Comparison of ENCODE assay signal across 17 cellular contexts in the genomic region with DNA sequence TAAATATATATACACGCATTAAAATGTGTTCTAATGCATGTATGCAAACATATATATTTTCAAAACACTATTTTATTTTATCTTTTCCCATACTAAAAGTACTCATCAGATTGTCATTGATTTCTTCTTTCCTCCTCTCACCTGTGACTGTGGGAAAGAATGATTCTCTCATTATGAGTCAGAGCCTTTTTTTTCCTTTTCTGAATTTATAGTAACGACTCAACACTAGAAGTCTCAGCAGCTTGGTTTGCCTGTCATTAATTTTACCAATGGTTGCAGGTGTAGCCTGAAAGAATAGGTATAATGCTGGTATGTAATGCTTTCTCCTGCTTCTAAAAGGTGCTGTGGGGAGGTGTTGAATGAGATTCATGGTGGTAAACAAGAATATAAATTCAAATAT.
DNase-seq lines count a peak whose midpoint lies in the region; ATAC-seq and TF ChIP-seq lines count a peak whose summit lies in the region.
"Had no signal": no experiment of that assay in that cellular context is flagged by ENCODE, and none has a peak within 500 bp of the region (broad histone marks: within the 10 kb centered on the region; RNA-seq: fewer than 3 reads in every experiment).

No MANE protein-coding gene starts in this region.

- no peaks in the 10 kb centered on the region for H3K9me3 Mint-ChIP-seq in central memory CD8-positive, alpha-beta T cell

- H3K27ac Mint-ChIP-seq in central memory CD8-positive, alpha-beta T cell (ENCODE audit: low read depth): peak overlapping the region; percentile 36

- DNase-seq in GM06990 (ENCODE audit: extremely low read depth, insufficient read length): peak; percentile 3
- no peak for DNase-seq in central memory CD8-positive, alpha-beta T cell (ENCODE audit: low spot score in 2 of 2)
- DNase-seq in tibial artery: no peak
- DNase-seq in NCI-H510A (lab: John Stamatoyannopoulos, UW): no peak
- DNase-seq in stimulated activated CD4-positive, alpha-beta T cell treated with anti-CD3 and anti-CD28 coated beads, Interleukin-4, amount 100 ng/mL, for 24 hours: no peak
- DNase-seq: effector memory CD4-positive, alpha-beta T cell; glutamatergic neuron; naive thymus-derived CD4-positive, alpha-beta T cell; NCI-H146; NCI-H82; SHP77 had no signal

- ATAC-seq in GM19372 (IDR thresholded peaks at IDR 0.05; ENCODE audit: low read depth, unreplicated experiment) (peak; percentile 59), HG03039 (IDR thresholded peaks at IDR 0.05; ENCODE audit: unreplicated experiment) (peak; percentile 46), HG03108 (IDR thresholded peaks at IDR 0.05; ENCODE audit: unreplicated experiment) (no peak)
- no peak for ATAC-seq in central memory CD8-positive, alpha-beta T cell (replicated peaks; ENCODE audit: extremely low read depth, poor library complexity, severe bottlenecking)
- ATAC-seq: left lobe of liver; naive thymus-derived CD4-positive, alpha-beta T cell had no signal

- H3K27me3 ChIP-seq in GM06990 (replicated peaks; ENCODE audit: control insufficient read depth, insufficient read depth, low read length) (no peaks in the 10 kb centered on the region; the same call in 1 of the 2 replicates), tibial artery (no peaks in the 10 kb centered on the region)
- H3K27me3 ChIP-seq: BLaER1 had no signal

- H3K36me3 ChIP-seq in GM06990 (ENCODE audit: control insufficient read depth, insufficient read depth, low read length) (no peaks in the 10 kb centered on the region), tibial artery (no peaks in the 10 kb centered on the region)
- H3K36me3 ChIP-seq: BLaER1 had no signal

- H3K4me3 ChIP-seq in GM06990 (replicated peaks; ENCODE audit: low read depth, low read length) (no peak overlapping the region), tibial artery (no peak overlapping the region)
- H3K4me3 ChIP-seq: BLaER1 had no signal

- TF ChIP-seq CTCF in GM06990 (IDR thresholded peaks at IDR 0.05; ENCODE audit: insufficient read depth, low read length, poor library complexity, severe bottlenecking): no peak
- no peak for TF ChIP-seq CTCF in tibial artery (IDR thresholded peaks at IDR 0.05)

- H3K4me1 Mint-ChIP-seq in central memory CD8-positive, alpha-beta T cell: peaks cover 62% of the 10 kb centered on the region

- intact Hi-C loops in tibial artery (cut with DNase I; ENCODE audit: low total_unique reads): no loop called here

- H3K4me1 ChIP-seq in tibial artery: no peaks in the 10 kb centered on the region

- H3K27me3 Mint-ChIP-seq in central memory CD8-positive, alpha-beta T cell: no peaks in the 10 kb centered on the region
- H3K27me3 Mint-ChIP-seq: brain; naive thymus-derived CD4-positive, alpha-beta T cell had no signal

- H3K4me3 Mint-ChIP-seq in central memory CD8-positive, alpha-beta T cell: no peak overlapping the region
- H3K4me3 Mint-ChIP-seq: brain; naive thymus-derived CD4-positive, alpha-beta T cell had no signal

- H3K9me3 ChIP-seq in tibial artery: no peaks in the 10 kb centered on the region

- H3K36me3 Mint-ChIP-seq in central memory CD8-positive, alpha-beta T cell (ENCODE audit: insufficient read depth): peaks cover 5% of the 10 kb centered on the region

- H3K27ac ChIP-seq in tibial artery: no peak overlapping the region
- H3K27ac ChIP-seq: BLaER1 had no signal

Comparison
In these comparisons a context has a peak if more than half of its experiments do, and no peak if none do; other contexts are left out.
1. ATAC-seq: peak in GM19372 (single experiment) and HG03039 (single experiment); none in central memory CD8-positive, alpha-beta T cell (single experiment) and HG03108 (single experiment).